In the genomic region with DNA sequence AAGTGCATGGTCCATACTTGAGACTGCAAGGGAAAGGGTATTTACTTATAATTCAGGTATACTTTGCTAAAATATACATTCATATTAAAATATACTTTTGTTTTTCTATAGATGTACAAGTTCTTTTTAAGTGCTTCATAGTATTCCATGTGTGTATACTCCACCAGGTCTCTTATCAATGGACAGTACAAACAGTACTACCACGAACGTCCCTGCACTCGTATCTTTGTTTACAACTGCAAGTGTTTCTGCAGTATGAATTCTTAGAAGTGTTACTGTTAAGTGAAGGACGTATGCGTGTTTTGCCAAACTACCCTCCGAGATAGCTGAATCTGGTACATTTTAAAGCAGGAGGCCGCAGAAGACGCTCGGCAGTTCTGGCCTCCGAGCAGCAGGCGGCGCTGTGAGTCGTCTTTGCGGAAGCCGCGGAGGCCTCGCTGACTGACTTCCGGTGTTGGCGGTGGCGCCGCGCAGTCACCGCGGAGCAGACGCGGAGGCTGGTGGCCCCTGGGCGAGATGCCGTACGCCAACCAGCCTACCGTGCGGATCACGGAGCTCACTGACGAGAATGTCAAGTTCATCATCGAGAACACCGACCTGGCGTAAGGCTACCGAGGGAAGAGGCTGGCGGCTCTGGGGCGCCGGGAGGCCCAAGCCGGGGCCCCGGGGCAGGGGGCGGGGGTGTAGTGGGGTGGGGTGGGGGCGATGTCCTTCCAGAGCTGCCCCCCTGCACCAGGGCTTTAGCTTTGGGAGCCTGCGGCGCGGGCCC, we compare ENCODE assay signal across 1 cellular context.
A peak's percentile ranks its signal among the peaks of the same experiment; 100 is the strongest.
TF ChIP-seq lines count a peak whose summit lies in the region.

A gene (plus strand): TSS at position 471 of the 769 bp plus-strand sequence. CDS start 46 bp downstream, at position 517.

TF ChIP-seq in WTC11, 78 proteins besides CTCF, POLR2A, EP300 and RAD21 (continued from another document and continues in another):
- TF ChIP-seq ZNF232 (CRISPR knock-in tag; IDR thresholded peaks at IDR 0.05): 0 out of 2 replicates have a peak, but pooled peaks have one; percentile 34
- TF ChIP-seq, protein P1, sequence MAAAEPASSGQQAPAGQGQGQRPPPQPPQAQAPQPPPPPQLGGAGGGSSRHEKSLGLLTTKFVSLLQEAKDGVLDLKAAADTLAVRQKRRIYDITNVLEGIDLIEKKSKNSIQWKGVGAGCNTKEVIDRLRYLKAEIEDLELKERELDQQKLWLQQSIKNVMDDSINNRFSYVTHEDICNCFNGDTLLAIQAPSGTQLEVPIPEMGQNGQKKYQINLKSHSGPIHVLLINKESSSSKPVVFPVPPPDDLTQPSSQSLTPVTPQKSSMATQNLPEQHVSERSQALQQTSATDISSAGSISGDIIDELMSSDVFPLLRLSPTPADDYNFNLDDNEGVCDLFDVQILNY (CRISPR knock-in tag; IDR thresholded peaks at IDR 0.05): peak; percentile 68; the same call in 1 of the 2 replicates
- no peak for TF ChIP-seq NR2C2 (CRISPR knock-in tag; IDR thresholded peaks at IDR 0.05)
- TF ChIP-seq ESRRA (CRISPR knock-in tag; IDR thresholded peaks at IDR 0.05; ENCODE audit: borderline replicate concordance): no peak
- TF ChIP-seq ZNF219 (CRISPR knock-in tag; IDR thresholded peaks at IDR 0.05; ENCODE audit: borderline replicate concordance): no peak
- TF ChIP-seq ZNF263 (CRISPR knock-in tag; IDR thresholded peaks at IDR 0.05; ENCODE audit: low read depth): no peak
- TF ChIP-seq, protein P2, sequence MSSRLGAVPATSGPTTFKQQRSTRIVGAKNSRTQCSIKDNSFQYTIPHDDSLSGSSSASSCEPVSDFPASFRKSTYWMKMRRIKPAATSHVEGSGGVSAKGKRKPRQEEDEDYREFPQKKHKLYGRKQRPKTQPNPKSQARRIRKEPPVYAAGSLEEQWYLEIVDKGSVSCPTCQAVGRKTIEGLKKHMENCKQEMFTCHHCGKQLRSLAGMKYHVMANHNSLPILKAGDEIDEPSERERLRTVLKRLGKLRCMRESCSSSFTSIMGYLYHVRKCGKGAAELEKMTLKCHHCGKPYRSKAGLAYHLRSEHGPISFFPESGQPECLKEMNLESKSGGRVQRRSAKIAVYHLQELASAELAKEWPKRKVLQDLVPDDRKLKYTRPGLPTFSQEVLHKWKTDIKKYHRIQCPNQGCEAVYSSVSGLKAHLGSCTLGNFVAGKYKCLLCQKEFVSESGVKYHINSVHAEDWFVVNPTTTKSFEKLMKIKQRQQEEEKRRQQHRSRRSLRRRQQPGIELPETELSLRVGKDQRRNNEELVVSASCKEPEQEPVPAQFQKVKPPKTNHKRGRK (CRISPR knock-in tag; IDR thresholded peaks at IDR 0.05; ENCODE audit: borderline replicate concordance): no peak
- no peak for TF ChIP-seq SOX15 (CRISPR knock-in tag; IDR thresholded peaks at IDR 0.05)
- no peak for TF ChIP-seq MXD4 (CRISPR knock-in tag; IDR thresholded peaks at IDR 0.05; ENCODE audit: borderline replicate concordance)
- TF ChIP-seq, protein P3, sequence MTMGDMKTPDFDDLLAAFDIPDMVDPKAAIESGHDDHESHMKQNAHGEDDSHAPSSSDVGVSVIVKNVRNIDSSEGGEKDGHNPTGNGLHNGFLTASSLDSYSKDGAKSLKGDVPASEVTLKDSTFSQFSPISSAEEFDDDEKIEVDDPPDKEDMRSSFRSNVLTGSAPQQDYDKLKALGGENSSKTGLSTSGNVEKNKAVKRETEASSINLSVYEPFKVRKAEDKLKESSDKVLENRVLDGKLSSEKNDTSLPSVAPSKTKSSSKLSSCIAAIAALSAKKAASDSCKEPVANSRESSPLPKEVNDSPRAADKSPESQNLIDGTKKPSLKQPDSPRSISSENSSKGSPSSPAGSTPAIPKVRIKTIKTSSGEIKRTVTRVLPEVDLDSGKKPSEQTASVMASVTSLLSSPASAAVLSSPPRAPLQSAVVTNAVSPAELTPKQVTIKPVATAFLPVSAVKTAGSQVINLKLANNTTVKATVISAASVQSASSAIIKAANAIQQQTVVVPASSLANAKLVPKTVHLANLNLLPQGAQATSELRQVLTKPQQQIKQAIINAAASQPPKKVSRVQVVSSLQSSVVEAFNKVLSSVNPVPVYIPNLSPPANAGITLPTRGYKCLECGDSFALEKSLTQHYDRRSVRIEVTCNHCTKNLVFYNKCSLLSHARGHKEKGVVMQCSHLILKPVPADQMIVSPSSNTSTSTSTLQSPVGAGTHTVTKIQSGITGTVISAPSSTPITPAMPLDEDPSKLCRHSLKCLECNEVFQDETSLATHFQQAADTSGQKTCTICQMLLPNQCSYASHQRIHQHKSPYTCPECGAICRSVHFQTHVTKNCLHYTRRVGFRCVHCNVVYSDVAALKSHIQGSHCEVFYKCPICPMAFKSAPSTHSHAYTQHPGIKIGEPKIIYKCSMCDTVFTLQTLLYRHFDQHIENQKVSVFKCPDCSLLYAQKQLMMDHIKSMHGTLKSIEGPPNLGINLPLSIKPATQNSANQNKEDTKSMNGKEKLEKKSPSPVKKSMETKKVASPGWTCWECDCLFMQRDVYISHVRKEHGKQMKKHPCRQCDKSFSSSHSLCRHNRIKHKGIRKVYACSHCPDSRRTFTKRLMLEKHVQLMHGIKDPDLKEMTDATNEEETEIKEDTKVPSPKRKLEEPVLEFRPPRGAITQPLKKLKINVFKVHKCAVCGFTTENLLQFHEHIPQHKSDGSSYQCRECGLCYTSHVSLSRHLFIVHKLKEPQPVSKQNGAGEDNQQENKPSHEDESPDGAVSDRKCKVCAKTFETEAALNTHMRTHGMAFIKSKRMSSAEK (CRISPR knock-in tag; IDR thresholded peaks at IDR 0.05; ENCODE audit: borderline replicate concordance): no peak
- TF ChIP-seq, protein P4, sequence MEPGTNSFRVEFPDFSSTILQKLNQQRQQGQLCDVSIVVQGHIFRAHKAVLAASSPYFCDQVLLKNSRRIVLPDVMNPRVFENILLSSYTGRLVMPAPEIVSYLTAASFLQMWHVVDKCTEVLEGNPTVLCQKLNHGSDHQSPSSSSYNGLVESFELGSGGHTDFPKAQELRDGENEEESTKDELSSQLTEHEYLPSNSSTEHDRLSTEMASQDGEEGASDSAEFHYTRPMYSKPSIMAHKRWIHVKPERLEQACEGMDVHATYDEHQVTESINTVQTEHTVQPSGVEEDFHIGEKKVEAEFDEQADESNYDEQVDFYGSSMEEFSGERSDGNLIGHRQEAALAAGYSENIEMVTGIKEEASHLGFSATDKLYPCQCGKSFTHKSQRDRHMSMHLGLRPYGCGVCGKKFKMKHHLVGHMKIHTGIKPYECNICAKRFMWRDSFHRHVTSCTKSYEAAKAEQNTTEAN (CRISPR knock-in tag; IDR thresholded peaks at IDR 0.05): peak; percentile 83
- TF ChIP-seq, protein P5, sequence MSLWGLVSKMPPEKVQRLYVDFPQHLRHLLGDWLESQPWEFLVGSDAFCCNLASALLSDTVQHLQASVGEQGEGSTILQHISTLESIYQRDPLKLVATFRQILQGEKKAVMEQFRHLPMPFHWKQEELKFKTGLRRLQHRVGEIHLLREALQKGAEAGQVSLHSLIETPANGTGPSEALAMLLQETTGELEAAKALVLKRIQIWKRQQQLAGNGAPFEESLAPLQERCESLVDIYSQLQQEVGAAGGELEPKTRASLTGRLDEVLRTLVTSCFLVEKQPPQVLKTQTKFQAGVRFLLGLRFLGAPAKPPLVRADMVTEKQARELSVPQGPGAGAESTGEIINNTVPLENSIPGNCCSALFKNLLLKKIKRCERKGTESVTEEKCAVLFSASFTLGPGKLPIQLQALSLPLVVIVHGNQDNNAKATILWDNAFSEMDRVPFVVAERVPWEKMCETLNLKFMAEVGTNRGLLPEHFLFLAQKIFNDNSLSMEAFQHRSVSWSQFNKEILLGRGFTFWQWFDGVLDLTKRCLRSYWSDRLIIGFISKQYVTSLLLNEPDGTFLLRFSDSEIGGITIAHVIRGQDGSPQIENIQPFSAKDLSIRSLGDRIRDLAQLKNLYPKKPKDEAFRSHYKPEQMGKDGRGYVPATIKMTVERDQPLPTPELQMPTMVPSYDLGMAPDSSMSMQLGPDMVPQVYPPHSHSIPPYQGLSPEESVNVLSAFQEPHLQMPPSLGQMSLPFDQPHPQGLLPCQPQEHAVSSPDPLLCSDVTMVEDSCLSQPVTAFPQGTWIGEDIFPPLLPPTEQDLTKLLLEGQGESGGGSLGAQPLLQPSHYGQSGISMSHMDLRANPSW (CRISPR knock-in tag; conservative IDR thresholded peaks at IDR 0.05; ENCODE audit: low read depth): no peak
- no peak for TF ChIP-seq ZNF121 (CRISPR knock-in tag; IDR thresholded peaks at IDR 0.05)
- peak; percentile 68; the same call in 1 of the 2 replicates for TF ChIP-seq ZNF416 (CRISPR knock-in tag; IDR thresholded peaks at IDR 0.05)
- TF ChIP-seq, protein P6, sequence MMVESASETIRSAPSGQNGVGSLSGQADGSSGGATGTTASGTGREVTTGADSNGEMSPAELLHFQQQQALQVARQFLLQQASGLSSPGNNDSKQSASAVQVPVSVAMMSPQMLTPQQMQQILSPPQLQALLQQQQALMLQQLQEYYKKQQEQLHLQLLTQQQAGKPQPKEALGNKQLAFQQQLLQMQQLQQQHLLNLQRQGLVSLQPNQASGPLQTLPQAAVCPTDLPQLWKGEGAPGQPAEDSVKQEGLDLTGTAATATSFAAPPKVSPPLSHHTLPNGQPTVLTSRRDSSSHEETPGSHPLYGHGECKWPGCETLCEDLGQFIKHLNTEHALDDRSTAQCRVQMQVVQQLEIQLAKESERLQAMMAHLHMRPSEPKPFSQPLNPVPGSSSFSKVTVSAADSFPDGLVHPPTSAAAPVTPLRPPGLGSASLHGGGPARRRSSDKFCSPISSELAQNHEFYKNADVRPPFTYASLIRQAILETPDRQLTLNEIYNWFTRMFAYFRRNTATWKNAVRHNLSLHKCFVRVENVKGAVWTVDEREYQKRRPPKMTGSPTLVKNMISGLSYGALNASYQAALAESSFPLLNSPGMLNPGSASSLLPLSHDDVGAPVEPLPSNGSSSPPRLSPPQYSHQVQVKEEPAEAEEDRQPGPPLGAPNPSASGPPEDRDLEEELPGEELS (CRISPR knock-in tag; IDR thresholded peaks at IDR 0.05): peak; percentile 86; the same call in 1 of the 2 replicates
- TF ChIP-seq, protein P7, sequence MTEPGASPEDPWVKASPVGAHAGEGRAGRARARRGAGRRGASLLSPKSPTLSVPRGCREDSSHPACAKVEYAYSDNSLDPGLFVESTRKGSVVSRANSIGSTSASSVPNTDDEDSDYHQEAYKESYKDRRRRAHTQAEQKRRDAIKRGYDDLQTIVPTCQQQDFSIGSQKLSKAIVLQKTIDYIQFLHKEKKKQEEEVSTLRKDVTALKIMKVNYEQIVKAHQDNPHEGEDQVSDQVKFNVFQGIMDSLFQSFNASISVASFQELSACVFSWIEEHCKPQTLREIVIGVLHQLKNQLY (CRISPR knock-in tag; IDR thresholded peaks at IDR 0.05): peak; percentile 83; the same call in 1 of the 2 replicates
- TF ChIP-seq PRRX2 (CRISPR knock-in tag; IDR thresholded peaks at IDR 0.05): no peak
- TF ChIP-seq, protein P8, sequence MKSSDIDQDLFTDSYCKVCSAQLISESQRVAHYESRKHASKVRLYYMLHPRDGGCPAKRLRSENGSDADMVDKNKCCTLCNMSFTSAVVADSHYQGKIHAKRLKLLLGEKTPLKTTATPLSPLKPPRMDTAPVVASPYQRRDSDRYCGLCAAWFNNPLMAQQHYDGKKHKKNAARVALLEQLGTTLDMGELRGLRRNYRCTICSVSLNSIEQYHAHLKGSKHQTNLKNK (CRISPR knock-in tag; IDR thresholded peaks at IDR 0.05): no peak
- TF ChIP-seq, protein P9, sequence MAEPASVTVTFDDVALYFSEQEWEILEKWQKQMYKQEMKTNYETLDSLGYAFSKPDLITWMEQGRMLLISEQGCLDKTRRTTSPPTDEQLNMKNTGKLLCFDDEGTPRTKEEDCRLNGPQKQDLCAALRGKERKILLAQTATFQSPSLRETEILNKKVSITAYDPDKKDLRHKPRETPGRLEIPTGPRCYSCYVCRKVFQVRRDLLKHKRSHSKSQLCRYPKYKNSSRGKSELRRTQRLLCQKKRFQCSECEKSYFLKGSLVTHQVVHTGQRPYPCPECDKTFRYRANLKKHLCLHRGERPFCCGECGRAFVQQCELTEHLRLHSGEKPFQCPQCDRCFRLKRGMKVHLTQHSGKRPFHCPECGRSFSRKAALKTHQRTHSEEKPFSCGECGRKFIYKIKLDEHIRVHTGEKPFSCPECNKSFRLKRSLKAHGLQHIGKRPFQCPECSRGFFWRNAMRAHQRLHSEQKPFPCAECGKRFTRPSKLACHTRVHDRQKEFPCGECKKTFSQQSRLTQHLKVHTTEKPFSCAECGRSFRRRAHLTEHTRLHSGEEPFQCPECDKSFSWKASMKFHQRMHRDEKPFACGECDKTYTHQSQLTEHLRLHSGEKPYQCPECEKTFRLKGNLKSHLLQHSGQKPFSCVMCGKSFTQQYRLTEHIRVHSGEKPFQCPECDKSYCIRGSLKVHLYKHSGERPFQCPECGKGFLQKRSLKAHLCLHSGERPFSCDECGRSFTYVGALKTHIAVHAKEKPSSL (CRISPR knock-in tag; conservative IDR thresholded peaks at IDR 0.05): no peak
- TF ChIP-seq, protein P10, sequence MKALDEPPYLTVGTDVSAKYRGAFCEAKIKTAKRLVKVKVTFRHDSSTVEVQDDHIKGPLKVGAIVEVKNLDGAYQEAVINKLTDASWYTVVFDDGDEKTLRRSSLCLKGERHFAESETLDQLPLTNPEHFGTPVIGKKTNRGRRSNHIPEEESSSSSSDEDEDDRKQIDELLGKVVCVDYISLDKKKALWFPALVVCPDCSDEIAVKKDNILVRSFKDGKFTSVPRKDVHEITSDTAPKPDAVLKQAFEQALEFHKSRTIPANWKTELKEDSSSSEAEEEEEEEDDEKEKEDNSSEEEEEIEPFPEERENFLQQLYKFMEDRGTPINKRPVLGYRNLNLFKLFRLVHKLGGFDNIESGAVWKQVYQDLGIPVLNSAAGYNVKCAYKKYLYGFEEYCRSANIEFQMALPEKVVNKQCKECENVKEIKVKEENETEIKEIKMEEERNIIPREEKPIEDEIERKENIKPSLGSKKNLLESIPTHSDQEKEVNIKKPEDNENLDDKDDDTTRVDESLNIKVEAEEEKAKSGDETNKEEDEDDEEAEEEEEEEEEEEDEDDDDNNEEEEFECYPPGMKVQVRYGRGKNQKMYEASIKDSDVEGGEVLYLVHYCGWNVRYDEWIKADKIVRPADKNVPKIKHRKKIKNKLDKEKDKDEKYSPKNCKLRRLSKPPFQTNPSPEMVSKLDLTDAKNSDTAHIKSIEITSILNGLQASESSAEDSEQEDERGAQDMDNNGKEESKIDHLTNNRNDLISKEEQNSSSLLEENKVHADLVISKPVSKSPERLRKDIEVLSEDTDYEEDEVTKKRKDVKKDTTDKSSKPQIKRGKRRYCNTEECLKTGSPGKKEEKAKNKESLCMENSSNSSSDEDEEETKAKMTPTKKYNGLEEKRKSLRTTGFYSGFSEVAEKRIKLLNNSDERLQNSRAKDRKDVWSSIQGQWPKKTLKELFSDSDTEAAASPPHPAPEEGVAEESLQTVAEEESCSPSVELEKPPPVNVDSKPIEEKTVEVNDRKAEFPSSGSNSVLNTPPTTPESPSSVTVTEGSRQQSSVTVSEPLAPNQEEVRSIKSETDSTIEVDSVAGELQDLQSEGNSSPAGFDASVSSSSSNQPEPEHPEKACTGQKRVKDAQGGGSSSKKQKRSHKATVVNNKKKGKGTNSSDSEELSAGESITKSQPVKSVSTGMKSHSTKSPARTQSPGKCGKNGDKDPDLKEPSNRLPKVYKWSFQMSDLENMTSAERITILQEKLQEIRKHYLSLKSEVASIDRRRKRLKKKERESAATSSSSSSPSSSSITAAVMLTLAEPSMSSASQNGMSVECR (CRISPR knock-in tag; IDR thresholded peaks at IDR 0.05; ENCODE audit: borderline replicate concordance): peak; percentile 83; the same call in 1 of the 2 replicates
- TF ChIP-seq, protein P11, sequence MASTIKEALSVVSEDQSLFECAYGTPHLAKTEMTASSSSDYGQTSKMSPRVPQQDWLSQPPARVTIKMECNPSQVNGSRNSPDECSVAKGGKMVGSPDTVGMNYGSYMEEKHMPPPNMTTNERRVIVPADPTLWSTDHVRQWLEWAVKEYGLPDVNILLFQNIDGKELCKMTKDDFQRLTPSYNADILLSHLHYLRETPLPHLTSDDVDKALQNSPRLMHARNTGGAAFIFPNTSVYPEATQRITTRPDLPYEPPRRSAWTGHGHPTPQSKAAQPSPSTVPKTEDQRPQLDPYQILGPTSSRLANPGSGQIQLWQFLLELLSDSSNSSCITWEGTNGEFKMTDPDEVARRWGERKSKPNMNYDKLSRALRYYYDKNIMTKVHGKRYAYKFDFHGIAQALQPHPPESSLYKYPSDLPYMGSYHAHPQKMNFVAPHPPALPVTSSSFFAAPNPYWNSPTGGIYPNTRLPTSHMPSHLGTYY (CRISPR knock-in tag; IDR thresholded peaks at IDR 0.05): no peak
